Comparison of ENCODE assay signal across 27 cellular contexts in genomic region chr2:218703341-218703740, GRCh38.
"Had no signal": no experiment of that assay in that cellular context is flagged by ENCODE, and none has a peak within 500 bp of the region (broad histone marks: within the 10 kb centered on the region; RNA-seq: fewer than 3 reads in every experiment).

No MANE protein-coding gene starts in this region.

- H3K27me3 ChIP-seq: pancreas, right lobe of liver, sigmoid colon, stomach, thyroid gland, tibial nerve, vagina had no signal

- ATAC-seq: naive thymus-derived CD8-positive, alpha-beta T cell; natural killer cell treated with Interleukin-12 subunit alpha and Interleukin-12 subunit beta and Interleukin-15 and Interleukin-18, amount 100 ng/mL, for 72 hours; pancreas; psoas muscle; right cardiac atrium; right lobe of liver; stimulated activated effector memory CD8-positive, alpha-beta T cell treated with anti-CD3 and anti-CD28 coated beads, Interleukin-12 subunit alpha, Interleukin-12 subunit beta, amount 100 ng/mL, for 72 hours; stimulated activated naive B cell treated with anti-CD40 and anti-IgM and Interleukin-4, amounts not matched to agents 10 μg/mL and 1 μg/mL and 100 μg/mL, for 72 hours had no signal

- H3K4me1 Mint-ChIP-seq: naive thymus-derived CD8-positive, alpha-beta T cell; nephron progenitor cell; neural crest cell; stimulated activated effector memory CD8-positive, alpha-beta T cell treated with anti-CD3 and anti-CD28 coated beads, Interleukin-12 subunit alpha, Interleukin-12 subunit beta, amount 100 ng/mL, for 72 hours; stimulated activated naive B cell treated with anti-CD40 and anti-IgM and Interleukin-4, amounts not matched to agents 10 μg/mL and 1 μg/mL and 100 μg/mL, for 72 hours had no signal

- H3K9me3 Mint-ChIP-seq: naive thymus-derived CD8-positive, alpha-beta T cell; natural killer cell treated with Interleukin-12 subunit alpha and Interleukin-12 subunit beta and Interleukin-15 and Interleukin-18, amount 100 ng/mL, for 72 hours; neural crest cell; stimulated activated effector memory CD8-positive, alpha-beta T cell treated with anti-CD3 and anti-CD28 coated beads, Interleukin-12 subunit alpha, Interleukin-12 subunit beta, amount 100 ng/mL, for 72 hours; stimulated activated naive B cell treated with anti-CD40 and anti-IgM and Interleukin-4, amounts not matched to agents 10 μg/mL and 1 μg/mL and 100 μg/mL, for 72 hours; stimulated activated naive CD8-positive, alpha-beta T cell treated with anti-CD3 and anti-CD28 coated beads, Interleukin-15, Interleukin-2, amounts not matched to agents 100 ng/mL and 50 ng/mL, for 24 hours; type B pancreatic cell had no signal

- H3K27ac Mint-ChIP-seq: natural killer cell treated with Interleukin-12 subunit alpha and Interleukin-12 subunit beta and Interleukin-15 and Interleukin-18, amount 100 ng/mL, for 72 hours; nephron progenitor cell; progenitor cell of endocrine pancreas; stimulated activated effector memory CD8-positive, alpha-beta T cell treated with anti-CD3 and anti-CD28 coated beads, Interleukin-12 subunit alpha, Interleukin-12 subunit beta, amount 100 ng/mL, for 72 hours; stimulated activated naive CD8-positive, alpha-beta T cell treated with anti-CD3 and anti-CD28 coated beads, Interleukin-15, Interleukin-2, amounts not matched to agents 100 ng/mL and 50 ng/mL, for 24 hours; type B pancreatic cell had no signal

- DNase-seq: naive thymus-derived CD8-positive, alpha-beta T cell; nephron progenitor cell; nucleus accumbens; pancreas; psoas muscle; right cardiac atrium; right lobe of liver; sigmoid colon; small intestine; stimulated activated CD4-positive, alpha-beta T cell treated with anti-CD3 and anti-CD28 coated beads, Interleukin-15, amount 100 ng/mL, for 24 hours; stimulated activated CD4-positive, alpha-beta T cell treated with anti-CD3 and anti-CD28 coated beads, Interleukin-2, amount 100 ng/mL, for 24 hours; stimulated activated CD4-positive, alpha-beta T cell treated with anti-CD3 and anti-CD28 coated beads, Interleukin-2, amount 100 ng/mL, for 48 hours; stimulated activated CD4-positive, alpha-beta T cell treated with anti-CD3 and anti-CD28 coated beads, Interleukin-4, amount 100 ng/mL, for 24 hours; stimulated activated naive B cell treated with anti-CD40 and anti-IgM and Interleukin-4, amounts not matched to agents 10 μg/mL and 1 μg/mL and 100 μg/mL, for 72 hours; stimulated activated naive CD4-positive, alpha-beta T cell treated with Interleukin-2 at 50 U/mL for 16 hours; stomach; thyroid gland had no signal

- H3K9me3 ChIP-seq: neutrophil, pancreas, psoas muscle, right lobe of liver, sigmoid colon, stomach, thoracic aorta, thyroid gland, tibial nerve, vagina had no signal

- H3K36me3 ChIP-seq: neutrophil had no signal

- H3K4me3 Mint-ChIP-seq: naive thymus-derived CD8-positive, alpha-beta T cell; natural killer cell treated with Interleukin-12 subunit alpha and Interleukin-12 subunit beta and Interleukin-15 and Interleukin-18, amount 100 ng/mL, for 72 hours; nephron progenitor cell; neural crest cell; stimulated activated effector memory CD8-positive, alpha-beta T cell treated with anti-CD3 and anti-CD28 coated beads, Interleukin-12 subunit alpha, Interleukin-12 subunit beta, amount 100 ng/mL, for 72 hours; stimulated activated naive B cell treated with anti-CD40 and anti-IgM and Interleukin-4, amounts not matched to agents 10 μg/mL and 1 μg/mL and 100 μg/mL, for 72 hours; stimulated activated naive CD8-positive, alpha-beta T cell treated with anti-CD3 and anti-CD28 coated beads, Interleukin-15, Interleukin-2, amounts not matched to agents 100 ng/mL and 50 ng/mL, for 24 hours; type B pancreatic cell had no signal

- H3K36me3 Mint-ChIP-seq: natural killer cell treated with Interleukin-12 subunit alpha and Interleukin-12 subunit beta and Interleukin-15 and Interleukin-18, amount 100 ng/mL, for 72 hours; stimulated activated effector memory CD8-positive, alpha-beta T cell treated with anti-CD3 and anti-CD28 coated beads, Interleukin-12 subunit alpha, Interleukin-12 subunit beta, amount 100 ng/mL, for 72 hours had no signal

- H3K4me3 ChIP-seq: pancreas, psoas muscle, right lobe of liver, sigmoid colon, stomach, thoracic aorta, thyroid gland, tibial nerve, vagina had no signal

- H3K4me1 ChIP-seq: pancreas, psoas muscle, right lobe of liver, sigmoid colon, stomach, thyroid gland, tibial nerve, vagina had no signal

- H3K27ac ChIP-seq: neutrophil, pancreas, psoas muscle, right lobe of liver, sigmoid colon, stomach, thoracic aorta, thyroid gland, tibial nerve, vagina had no signal

- H3K27me3 Mint-ChIP-seq: progenitor cell of endocrine pancreas; stimulated activated naive CD8-positive, alpha-beta T cell treated with anti-CD3 and anti-CD28 coated beads, Interleukin-15, Interleukin-2, amounts not matched to agents 100 ng/mL and 50 ng/mL, for 24 hours; type B pancreatic cell had no signal
